1 cellular context compared by ENCODE assay signal in genomic region chr10:32971536-32972091, GRCh38.
TF ChIP-seq lines count a peak whose summit lies in the region.

No MANE protein-coding gene starts in this region.

TF ChIP-seq in HepG2, 621 proteins besides CTCF, POLR2A, EP300 and RAD21 (continues in another document):
- TF ChIP-seq ZFYVE20 (CRISPR knock-in tag; IDR thresholded peaks at IDR 0.05; ENCODE audit: borderline replicate concordance, low read depth) = no peak
- TF ChIP-seq PRDM10 (CRISPR knock-in tag; IDR thresholded peaks at IDR 0.05; ENCODE audit: low read depth) = no peak
- no peak for TF ChIP-seq MIER2 (CRISPR knock-in tag; IDR thresholded peaks at IDR 0.05)
- no peak for TF ChIP-seq MXD3 (CRISPR knock-in tag; IDR thresholded peaks at IDR 0.05)
- TF ChIP-seq MAF1 (CRISPR knock-in tag; IDR thresholded peaks at IDR 0.05; ENCODE audit: borderline replicate concordance) = no peak
- no peak for TF ChIP-seq ETS1 (CRISPR knock-in tag; IDR thresholded peaks at IDR 0.05)
- 0 out of 2 replicates have a peak, but pooled peaks have one; percentile 39 for TF ChIP-seq PHF21A (CRISPR knock-in tag; IDR thresholded peaks at IDR 0.05)
- no peak for TF ChIP-seq SPEN (CRISPR knock-in tag; IDR thresholded peaks at IDR 0.05; ENCODE audit: low read depth)
- TF ChIP-seq MIXL1 (CRISPR knock-in tag; IDR thresholded peaks at IDR 0.05) = peak; percentile 25; the same call in 1 of the 2 replicates
- peak; percentile 38; the same call in 1 of the 2 replicates for TF ChIP-seq ZNF331 (CRISPR knock-in tag; IDR thresholded peaks at IDR 0.05)
- TF ChIP-seq ASH2L (IDR thresholded peaks at IDR 0.05; ENCODE audit: insufficient read length, low read depth, low read length) = peak; percentile 36
- no peak for TF ChIP-seq SOX6 (IDR thresholded peaks at IDR 0.05)
- peak; percentile 17; the same call in 1 of the 2 replicates for TF ChIP-seq SOX6 (CRISPR knock-in tag; IDR thresholded peaks at IDR 0.05)
- no peak for TF ChIP-seq ZNF629 (CRISPR knock-in tag; conservative IDR thresholded peaks at IDR 0.05)
- 0 out of 2 replicates have a peak, but pooled peaks have one; percentile 32 for TF ChIP-seq ZNF792 (CRISPR knock-in tag; IDR thresholded peaks at IDR 0.05)
- no peak for TF ChIP-seq BCLAF1 (IDR thresholded peaks at IDR 0.05)
- TF ChIP-seq ZNF235 (CRISPR knock-in tag; IDR thresholded peaks at IDR 0.05; ENCODE audit: borderline replicate concordance) = no peak
- 0 out of 2 replicates have a peak, but pooled peaks have one; percentile 30 for TF ChIP-seq ZSCAN29 (CRISPR knock-in tag; conservative IDR thresholded peaks at IDR 0.05)
- TF ChIP-seq TCF7 (IDR thresholded peaks at IDR 0.05; ENCODE audit: low read depth) = 0 out of 2 replicates have a peak, but pooled peaks have one; percentile 33
- no peak for TF ChIP-seq ZNF207 (IDR thresholded peaks at IDR 0.05; ENCODE audit: borderline replicate concordance)
- peak; percentile 59 for TF ChIP-seq HNF4G (IDR thresholded peaks at IDR 0.05; ENCODE audit: borderline replicate concordance, low read depth, low read length)
- no peak for TF ChIP-seq HNF4G (CRISPR knock-in tag; IDR thresholded peaks at IDR 0.05; ENCODE audit: borderline replicate concordance, low read depth)
- TF ChIP-seq NR2F6 (IDR thresholded peaks at IDR 0.05) = peak; percentile 72
- 0 out of 2 replicates have a peak, but pooled peaks have one; percentile 35 for TF ChIP-seq NR2F6 (CRISPR knock-in tag; IDR thresholded peaks at IDR 0.05)
- TF ChIP-seq PAF1 (CRISPR knock-in tag; IDR thresholded peaks at IDR 0.05) = no peak
- peak; percentile 24 to 64; a peak in 2 of 4 replicates for TF ChIP-seq NR2F1 (CRISPR knock-in tag; IDR thresholded peaks at IDR 0.05)
- TF ChIP-seq KLF11 (CRISPR knock-in tag; IDR thresholded peaks at IDR 0.05) = no peak
- no peak for TF ChIP-seq YY1 (IDR thresholded peaks at IDR 0.05; ENCODE audit: insufficient read depth, insufficient replicate concordance, low read depth, low read length)
- TF ChIP-seq KLF9 (CRISPR knock-in tag; IDR thresholded peaks at IDR 0.05; ENCODE audit: low read depth) = no peak
- TF ChIP-seq RFXANK (CRISPR knock-in tag; IDR thresholded peaks at IDR 0.05) = no peak
- no peak for TF ChIP-seq ZNF546 (CRISPR knock-in tag; conservative IDR thresholded peaks at IDR 0.05)
- no peak for TF ChIP-seq ZFP36L2 (CRISPR knock-in tag; IDR thresholded peaks at IDR 0.05)
- TF ChIP-seq NCOR1 (IDR thresholded peaks at IDR 0.05; ENCODE audit: borderline replicate concordance, low read length) = peak; percentile 45; the same call in 1 of the 2 replicates
- TF ChIP-seq GATAD2A (CRISPR knock-in tag; IDR thresholded peaks at IDR 0.05) = peak; percentile 60
- no peak for TF ChIP-seq ZNF343 (CRISPR knock-in tag; IDR thresholded peaks at IDR 0.05)
- peak; percentile 44; the same call in 1 of the 2 replicates for TF ChIP-seq SAP130 (CRISPR knock-in tag; IDR thresholded peaks at IDR 0.05; ENCODE audit: low read depth)
- no peak for TF ChIP-seq FUBP1 (CRISPR knock-in tag; IDR thresholded peaks at IDR 0.05; ENCODE audit: borderline replicate concordance)
- 0 out of 2 replicates have a peak, but pooled peaks have one; percentile 9 for TF ChIP-seq ZNF644 (CRISPR knock-in tag; IDR thresholded peaks at IDR 0.05; ENCODE audit: low read depth)
- TF ChIP-seq HCFC1 (IDR thresholded peaks at IDR 0.05; ENCODE audit: low read depth, low read length) = no peak
- TF ChIP-seq ZBED4 (CRISPR knock-in tag; IDR thresholded peaks at IDR 0.05; ENCODE audit: borderline replicate concordance) = no peak
- TF ChIP-seq ZNF704 (CRISPR knock-in tag; IDR thresholded peaks at IDR 0.05; ENCODE audit: borderline replicate concordance) = no peak
- TF ChIP-seq SOX5 (CRISPR knock-in tag; IDR thresholded peaks at IDR 0.05; ENCODE audit: borderline replicate concordance) = peak; percentile 17; the same call in 1 of the 2 replicates
- TF ChIP-seq ARID5B (CRISPR knock-in tag; IDR thresholded peaks at IDR 0.05) = peak; percentile 54
- no peak for TF ChIP-seq GATA4 (IDR thresholded peaks at IDR 0.05; ENCODE audit: borderline replicate concordance, low read depth)
